ENCODE assay signal across 25 cellular contexts in the genomic region with DNA sequence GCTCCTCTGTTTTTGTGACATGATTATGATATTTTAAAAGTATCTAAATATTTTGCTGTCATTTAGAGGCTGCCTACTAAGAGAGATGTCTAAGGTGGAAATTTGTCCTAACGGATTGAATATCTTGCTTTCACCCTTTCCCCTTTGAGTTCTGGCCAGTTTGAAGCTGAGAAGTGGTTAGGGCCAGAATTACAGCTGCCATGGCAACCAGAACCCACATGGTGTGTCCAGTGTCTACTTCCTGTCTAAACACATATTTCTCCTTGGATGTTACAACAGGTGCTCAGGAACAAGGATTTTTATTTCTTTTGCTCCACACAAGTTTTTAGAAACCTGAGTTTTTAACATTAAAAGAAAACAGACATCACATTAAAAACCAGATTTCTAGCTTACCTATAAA.
"Had no signal": no experiment of that assay in that cellular context is flagged by ENCODE, and none has a peak within 500 bp of the region (broad histone marks: within the 10 kb centered on the region; RNA-seq: fewer than 3 reads in every experiment).

No MANE protein-coding gene starts in this region.

- ATAC-seq: Panc1, Right ventricle myocardium inferior had no signal

- H3K27me3 ChIP-seq: brain microvascular endothelial cell, cardiac muscle cell had no signal

- DNase-seq: activated B cell treated with CpG ODN at 0.5 μM for 24 hours; activated CD4-positive, alpha-beta T cell treated with anti-CD3 and anti-CD28 coated beads, Interleukin-2, amount 10 ng/mL, durations not matched to agents 7 days and 5 days; activated effector memory CD4-positive, alpha-beta T cell treated with anti-CD3 and anti-CD28 coated beads, Interleukin-2, amount 50 U/mL, for 16 hours; activated naive CD4-positive, alpha-beta T cell treated with anti-CD3 and anti-CD28 coated beads, Interleukin-2, amount 10 ng/mL, durations not matched to agents 7 days and 5 days; brain microvascular endothelial cell; KG1; NCI-H1048; NCI-H146; NCI-H187 treated with DMSO at 0.1 percent for 48 hours; NCI-H2081 treated with DMSO at 0.1 percent for 48 hours; NCI-H446; NCI-H524; NCI-H774; NK-92 treated with Interleukin-12 subunit alpha and Interleukin-12 subunit beta, amount 100 ng/mL, for 24 hours; OCI-M1; RPMI8226; T-cell; T-helper 2 cell; T1000 had no signal

- H3K36me3 ChIP-seq: brain microvascular endothelial cell, cardiac muscle cell had no signal

- H3K9me3 Mint-ChIP-seq: activated B cell treated with CpG ODN at 0.5 μM for 24 hours; activated CD4-positive, alpha-beta T cell treated with anti-CD3 and anti-CD28 coated beads, Interleukin-2, amount 10 ng/mL, durations not matched to agents 7 days and 5 days; activated naive CD4-positive, alpha-beta T cell treated with anti-CD3 and anti-CD28 coated beads, Interleukin-2, amount 10 ng/mL, durations not matched to agents 7 days and 5 days; T-cell had no signal

- H3K27ac Mint-ChIP-seq: activated B cell treated with CpG ODN at 0.5 μM for 24 hours, IgD-negative memory B cell had no signal

- H3K4me1 Mint-ChIP-seq: activated B cell treated with CpG ODN at 0.5 μM for 24 hours, IgD-negative memory B cell had no signal

- H3K27ac ChIP-seq: brain microvascular endothelial cell, cardiac muscle cell, SK-N-MC had no signal

- H3K4me3 ChIP-seq: cardiac muscle cell, SK-N-MC had no signal

- H3K4me3 Mint-ChIP-seq: activated B cell treated with CpG ODN at 0.5 μM for 24 hours; activated CD4-positive, alpha-beta T cell treated with anti-CD3 and anti-CD28 coated beads, Interleukin-2, amount 10 ng/mL, durations not matched to agents 7 days and 5 days; activated CD8-positive, alpha-beta memory T cell treated with anti-CD3 and anti-CD28 coated beads, Interleukin-2, amount 10 ng/mL, durations not matched to agents 7 days and 5 days; activated naive CD4-positive, alpha-beta T cell treated with anti-CD3 and anti-CD28 coated beads, Interleukin-2, amount 10 ng/mL, durations not matched to agents 7 days and 5 days; IgD-negative memory B cell; T-cell had no signal

- H3K36me3 Mint-ChIP-seq: IgD-negative memory B cell, T-cell had no signal

- H3K27me3 Mint-ChIP-seq: activated CD4-positive, alpha-beta T cell treated with anti-CD3 and anti-CD28 coated beads, Interleukin-2, amount 10 ng/mL, durations not matched to agents 7 days and 5 days; activated CD8-positive, alpha-beta memory T cell treated with anti-CD3 and anti-CD28 coated beads, Interleukin-2, amount 10 ng/mL, durations not matched to agents 7 days and 5 days; activated naive CD4-positive, alpha-beta T cell treated with anti-CD3 and anti-CD28 coated beads, Interleukin-2, amount 10 ng/mL, durations not matched to agents 7 days and 5 days; T-cell had no signal
